In genomic region chr13:77697208-77698103, GRCh38 we compare ENCODE assay signal across 8 cellular contexts. TPM values are rescaled to one million over a fixed set of nuclear protein-coding genes. Genes with fewer than 3 reads are reported as not detected.
DNase-seq lines count a peak whose midpoint lies in the region; ATAC-seq, FAIRE-seq and TF ChIP-seq lines count a peak whose summit lies in the region.

TSS of gene SLAIN1 (plus strand) at chr13:77697687. CDS start at chr13:77697914, 227 bp downstream.

- TF ChIP-seq CTCF in KMS-11 (conservative IDR thresholded peaks at IDR 0.05; ENCODE audit: low read depth, low read length), result no peak

- H3K27ac ChIP-seq in KMS-11, result peak within 1 kb of the TSS; percentile 40; the same call in 1 of the 2 replicates
- H3K27ac ChIP-seq in substantia nigra (ENCODE audit: low read depth, low read length, poor library complexity, severe bottlenecking), result peak within 1 kb of the TSS; percentile 90

- peak within 1 kb of the TSS; percentile 80 for H3K4me2 ChIP-seq in KMS-11

- H4K20me1 ChIP-seq in KMS-11 (ENCODE audit: insufficient read depth), result no peaks in the 10 kb centered on the region

- H3K4me3 ChIP-seq in KMS-11 (IDR thresholded peaks at IDR 0.05; ENCODE audit: insufficient read depth, low read depth, low read length), result no peak within 1 kb of the TSS
- H3K4me3 ChIP-seq in neuron (ENCODE audit: low read length), result peak within 1 kb of the TSS; percentile 87

- no peaks in the 10 kb centered on the region for H3K9me3 ChIP-seq in neuron (ENCODE audit: low read length)

- H2AFZ ChIP-seq in KMS-11 (ENCODE audit: low read depth) (peak within 1 kb of the TSS; percentile 61), neuron (ENCODE audit: low read depth, low read length) (peak within 1 kb of the TSS; percentile 68)

- no peak for FAIRE-seq in frontal cortex (lab: Jason Lieb, UNC)

- peaks cover 35% of the 10 kb centered on the region; the same call in 1 of the 2 replicates for H3K79me2 ChIP-seq in KMS-11 (ENCODE audit: insufficient read depth, low read depth)

- H3K36me3 ChIP-seq in KMS-11 (ENCODE audit: insufficient read depth) (no peaks in the 10 kb centered on the region), neuron (ENCODE audit: insufficient read depth, low read length) (no peaks in the 10 kb centered on the region)

- H3K27me3 ChIP-seq in KMS-11 (ENCODE audit: insufficient read depth, low read depth) (no peaks in the 10 kb centered on the region), neuron (ENCODE audit: insufficient read depth, low read length) (no peaks in the 10 kb centered on the region)

- H3K4me1 ChIP-seq in KMS-11 (ENCODE audit: low read depth, poor library complexity, severe bottlenecking), result peaks cover 39% of the 10 kb centered on the region
- peaks cover 53% of the 10 kb centered on the region for H3K4me1 ChIP-seq in neuron (ENCODE audit: insufficient read depth, low read length)

- peak; percentile 28 for DNase-seq in DMS114 treated with DMSO at 0.1 percent for 48 hours (lab: John Stamatoyannopoulos, UW; ENCODE audit: unreplicated experiment)
- peak; percentile 57 for DNase-seq in RPMI8226
- DNase-seq in activated T-helper 1 cell treated with anti-CD3 and anti-CD28 coated beads, Interleukin-2, amount 50 U/mL, for 16 hours (ENCODE audit: low read depth in 1 of 2, low spot score in 1 of 2), result peak; percentile 66 to 75
- DNase-seq in frontal cortex (ENCODE audit: low spot score in 2 of 2), result peak; percentile 94 to 96
- DNase-seq in substantia nigra (lab: John Stamatoyannopoulos, UW), result peak; percentile 78 to 99 (median 92)

- ATAC-seq in GM21529 (IDR thresholded peaks at IDR 0.05; ENCODE audit: unreplicated experiment), result peak; percentile 70

- H3K9ac ChIP-seq in KMS-11, result peak within 1 kb of the TSS; percentile 65; the same call in 1 of the 2 replicates

RNA-seq across cellular contexts. Expression of gene SLAIN1, which starts in this region (rescaled TPM):
- total RNA-seq in frontal cortex, result 506 TPM

Comparison
In these comparisons a context has a peak if more than half of its experiments do, and no peak if none do; other contexts are left out.
1. DNase-seq: peak in every context shown above with its lines; median percentile 95 in frontal cortex; 92 in substantia nigra; 70 in activated T-helper 1 cell treated with anti-CD3 and anti-CD28 coated beads, Interleukin-2, amount 50 U/mL, for 16 hours; 57 in RPMI8226; 28 in DMS114 treated with DMSO at 0.1 percent for 48 hours.